In the genomic region with DNA sequence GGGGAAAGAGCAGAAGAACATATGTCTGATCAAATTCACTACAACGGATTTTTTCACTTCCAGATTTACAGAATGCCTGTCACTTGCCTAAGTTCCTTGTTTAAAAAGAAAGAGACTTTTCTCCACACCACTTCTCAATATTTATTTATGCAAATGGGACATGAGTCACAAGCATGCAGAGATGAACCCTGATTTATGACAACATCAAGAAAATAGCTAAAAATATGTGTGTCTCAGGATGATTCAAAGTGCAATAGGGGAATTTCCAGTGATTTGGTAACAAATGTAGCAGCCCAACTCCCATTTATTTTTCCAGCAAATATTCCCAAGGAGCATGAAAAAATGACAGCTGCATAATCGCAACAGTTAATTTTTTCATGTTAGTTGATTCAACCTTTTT, we compare ENCODE assay signal across 15 cellular contexts.
A peak's percentile ranks its signal among the peaks of the same experiment; 100 is the strongest.
DNase-seq lines count a peak whose midpoint lies in the region; ATAC-seq and TF ChIP-seq lines count a peak whose summit lies in the region.
"Had no signal": no experiment of that assay in that cellular context is flagged by ENCODE, and none has a peak within 500 bp of the region (broad histone marks: within the 10 kb centered on the region; RNA-seq: fewer than 3 reads in every experiment).

No MANE protein-coding gene starts in this region.

- H3K4me3 ChIP-seq in IMR-90 (ENCODE audit: insufficient read depth, low read depth, low read length), result no peak overlapping the region
- H3K4me3 ChIP-seq: ascending aorta, GM12878, heart left ventricle had no signal

- TF ChIP-seq RAD21 in IMR-90 (IDR thresholded peaks at IDR 0.05; ENCODE audit: low read length), result no peak

- dilution Hi-C loops in IMR-90 (cut with HindIII; ENCODE audit: low sequenced_read_pairs, unreplicated experiment), result no loop called here

- peaks cover 0 to 2% of the 10 kb centered on the region in 2 donors for H3K36me3 Mint-ChIP-seq in activated T-cell treated with anti-CD3 and anti-CD28 coated beads, Interleukin-2, amount 50 U/mL, for 72 hours (ENCODE audit: insufficient read depth in 2 of 2)
- H3K36me3 Mint-ChIP-seq: CD4-positive, CD25-positive, alpha-beta regulatory T cell; naive thymus-derived CD4-positive, alpha-beta T cell had no signal

- TF ChIP-seq POLR2A in IMR-90 (IDR thresholded peaks at IDR 0.05; ENCODE audit: low read depth, low read length), result no peak

- H3K27me3 Mint-ChIP-seq in activated T-cell treated with anti-CD3 and anti-CD28 coated beads, Interleukin-2, amount 50 U/mL, for 72 hours (ENCODE audit: low read depth), result no peaks in the 10 kb centered on the region
- H3K27me3 Mint-ChIP-seq: CD4-positive, CD25-positive, alpha-beta regulatory T cell; IgD-negative memory B cell; naive thymus-derived CD4-positive, alpha-beta T cell had no signal

- H3K18ac ChIP-seq in IMR-90 (ENCODE audit: low read depth, low read length), result no peak overlapping the region

- no peaks in the 10 kb centered on the region for H4K20me1 ChIP-seq in IMR-90 (ENCODE audit: insufficient read depth, low read length)

- H2BK20ac ChIP-seq in IMR-90 (ENCODE audit: low read depth, low read length), result no peak overlapping the region

- H3K56ac ChIP-seq in IMR-90 (ENCODE audit: extremely low read depth, insufficient read depth, low read length), result no peak overlapping the region

- H4K5ac ChIP-seq in IMR-90 (ENCODE audit: low read depth, low read length), result no peak overlapping the region

- no peak overlapping the region for H3K14ac ChIP-seq in IMR-90 (replicated peaks; ENCODE audit: low read depth, low read length)

- no peaks in the 10 kb centered on the region for H3K4me1 Mint-ChIP-seq in activated T-cell treated with anti-CD3 and anti-CD28 coated beads, Interleukin-2, amount 50 U/mL, for 72 hours (ENCODE audit: low read depth)
- H3K4me1 Mint-ChIP-seq: naive thymus-derived CD4-positive, alpha-beta T cell had no signal

- no peak overlapping the region for H2AFZ ChIP-seq in IMR-90 (replicated peaks; ENCODE audit: low read length, poor library complexity)

- H3K9ac ChIP-seq in IMR-90 (ENCODE audit: low read depth, low read length), result no peak overlapping the region

- no peaks in the 10 kb centered on the region for H3K36me3 ChIP-seq in IMR-90 (ENCODE audit: control insufficient read depth, insufficient read depth, low read length)
- H3K36me3 ChIP-seq: ascending aorta, heart left ventricle had no signal

- H3K4me2 ChIP-seq in IMR-90 (ENCODE audit: low read depth, low read length), result no peak overlapping the region

- BruUV-seq in IMR-90 (replicated peaks; lab: Mats Ljungman, UMichigan), result no TSS peak

- in situ Hi-C loops in IMR-90 (cut with MboI; ENCODE audit: low sequenced_read_pairs), result no loop called here

- no CpG with 5 or more reads among the region's 2 CpGs for WGBS in IMR-90 (ENCODE audit: extremely low coverage in 2 of 2, insufficient read length in 1 of 2), 2 experiments

- ATAC-seq in IMR-90 (ENCODE audit: low read depth), result peak; percentile 72
- no peak for ATAC-seq in HG03280 (IDR thresholded peaks at IDR 0.05; ENCODE audit: unreplicated experiment)
- ATAC-seq in activated T-cell treated with anti-CD3 and anti-CD28 coated beads, Interleukin-2, amount 50 U/mL, for 72 hours (replicated peaks in 1 of 2), result no peak
- ATAC-seq: GM12878; naive thymus-derived CD4-positive, alpha-beta T cell had no signal

- no peak for TF ChIP-seq CTCF in IMR-90 (conservative IDR thresholded peaks at IDR 0.05; ENCODE audit: low read depth, low read length)

- peak overlapping the region; percentile 71 for H2BK5ac ChIP-seq in IMR-90 (ENCODE audit: low read depth, low read length, poor library complexity, severe bottlenecking)

- peak; percentile 68 for DNase-seq in AG08396 (ENCODE audit: low spot score)
- peak; percentile 95 for DNase-seq in IMR-90
- DNase-seq in brain pericyte (ENCODE audit: low read depth, low spot score), result peak; percentile 22
- peak; percentile 84 for DNase-seq in kidney glomerular epithelial cell (lab: John Stamatoyannopoulos, UW)
- no peak for DNase-seq in NCI-H2171 (lab: John Stamatoyannopoulos, UW)
- no peak for DNase-seq in NCI-H524 (lab: John Stamatoyannopoulos, UW)
- DNase-seq in activated T-cell treated with anti-CD3 and anti-CD28 coated beads, Interleukin-2, amount 50 U/mL, for 72 hours, result no peak
- DNase-seq: CD4-positive, CD25-positive, alpha-beta regulatory T cell; heart left ventricle; naive thymus-derived CD4-positive, alpha-beta T cell; T-helper 1 cell had no signal

- CTCF ChIA-PET in IMR-90 (lab: Yijun Ruan, JAX), result interaction anchor here (0.7 kb wide), 1 partner anchor 591 kb away, joined by 3 read pairs; no protein-coding TSS in a partner anchor

- peaks cover 19% of the 10 kb centered on the region for H3K4me1 ChIP-seq in IMR-90 (ENCODE audit: control insufficient read depth, insufficient read depth, low read length)
- H3K4me1 ChIP-seq: ascending aorta had no signal

- H3K4me3 Mint-ChIP-seq in activated T-cell treated with anti-CD3 and anti-CD28 coated beads, Interleukin-2, amount 50 U/mL, for 72 hours, result no peak overlapping the region
- H3K4me3 Mint-ChIP-seq: CD4-positive, CD25-positive, alpha-beta regulatory T cell; naive thymus-derived CD4-positive, alpha-beta T cell had no signal

- H3K4ac ChIP-seq in IMR-90 (ENCODE audit: low read depth, low read length), result no peak overlapping the region

- H3K79me1 ChIP-seq in IMR-90 (ENCODE audit: low read depth in 1 of 2, low read length in 2 of 2), result peaks cover 0 to 8% of the 10 kb centered on the region in 2 experiments; a peak in 1 of 4 replicates

- no peak overlapping the region for H3K27ac Mint-ChIP-seq in activated T-cell treated with anti-CD3 and anti-CD28 coated beads, Interleukin-2, amount 50 U/mL, for 72 hours
- H3K27ac Mint-ChIP-seq: CD4-positive, CD25-positive, alpha-beta regulatory T cell; IgD-negative memory B cell; naive thymus-derived CD4-positive, alpha-beta T cell had no signal

- H4K91ac ChIP-seq in IMR-90 (ENCODE audit: insufficient read depth, low read depth, low read length), result no peak overlapping the region

- intact Hi-C loops in IMR-90 (cut with micrococcal nuclease), result no loop called here

- H3K23ac ChIP-seq in IMR-90 (ENCODE audit: low read depth, low read length), result no peak overlapping the region

- H3K9me1 ChIP-seq in IMR-90 (ENCODE audit: insufficient read depth, low read length), result peaks cover 10% of the 10 kb centered on the region

- H2AK5ac ChIP-seq in IMR-90 (ENCODE audit: low read depth, low read length), result no peak overlapping the region

- H2BK15ac ChIP-seq in IMR-90 (ENCODE audit: low read depth, low read length), result no peak overlapping the region

- POLR2A ChIA-PET in IMR-90 (lab: Charles Lee; ENCODE audit: unreplicated experiment), result no interaction called here

- no peaks in the 10 kb centered on the region for H3K27me3 ChIP-seq in IMR-90 (ENCODE audit: control insufficient read depth, insufficient read depth, low read length)
- H3K27me3 ChIP-seq: ascending aorta, heart left ventricle had no signal

- no peak overlapping the region for H2BK120ac ChIP-seq in IMR-90 (ENCODE audit: low read depth, low read length)

- no peak overlapping the region for H3K27ac ChIP-seq in IMR-90 (ENCODE audit: insufficient read depth, low read length)
- H3K27ac ChIP-seq: ascending aorta had no signal

- H2AK9ac ChIP-seq in IMR-90 (replicated peaks; ENCODE audit: low read depth, low read length, poor library complexity), result no peak overlapping the region

- peaks cover 0 to 12% of the 10 kb centered on the region in 2 donors for H3K9me3 Mint-ChIP-seq in activated T-cell treated with anti-CD3 and anti-CD28 coated beads, Interleukin-2, amount 50 U/mL, for 72 hours

- no peaks in the 10 kb centered on the region for H3K9me3 ChIP-seq in IMR-90 (ENCODE audit: control insufficient read depth, insufficient read depth, low read length)
- H3K9me3 ChIP-seq: ascending aorta, heart left ventricle had no signal

- no peak overlapping the region for H4K8ac ChIP-seq in IMR-90 (ENCODE audit: low read depth in 2 of 2, low read length in 2 of 2)

TF ChIP-seq in IMR-90, 13 proteins besides CTCF, POLR2A, EP300 and RAD21:
- peak; percentile 87 for TF ChIP-seq CEBPB (IDR thresholded peaks at IDR 0.05; ENCODE audit: low read depth, low read length)
- no peak for TF ChIP-seq NFE2L2 (IDR thresholded peaks at IDR 0.05; ENCODE audit: low read depth, low read length)
- no peak for TF ChIP-seq RFX5 (IDR thresholded peaks at IDR 0.05; ENCODE audit: low read depth, low read length)
- TF ChIP-seq SMC3 (IDR thresholded peaks at IDR 0.05; ENCODE audit: low read depth, low read length), result no peak
- peak; percentile 87 for TF ChIP-seq FOS (IDR thresholded peaks at IDR 0.05; ENCODE audit: low read depth, low read length)
- peak; percentile 76 for TF ChIP-seq BHLHE40 (IDR thresholded peaks at IDR 0.05; ENCODE audit: low read depth, low read length)
TF ChIP-seq in IMR-90: peak in this region for 3.

Comparison
In these comparisons a context has a peak if more than half of its experiments do, and no peak if none do; other contexts are left out.
1. DNase-seq: peak in AG08396 (single experiment), IMR-90 (single experiment), brain pericyte (single experiment) and kidney glomerular epithelial cell (single experiment); none in NCI-H2171 (single experiment), NCI-H524 (0 of 2) and activated T-cell treated with anti-CD3 and anti-CD28 coated beads, Interleukin-2, amount 50 U/mL, for 72 hours (0 of 2).